8 cellular contexts compared by ENCODE assay signal in the genomic region with DNA sequence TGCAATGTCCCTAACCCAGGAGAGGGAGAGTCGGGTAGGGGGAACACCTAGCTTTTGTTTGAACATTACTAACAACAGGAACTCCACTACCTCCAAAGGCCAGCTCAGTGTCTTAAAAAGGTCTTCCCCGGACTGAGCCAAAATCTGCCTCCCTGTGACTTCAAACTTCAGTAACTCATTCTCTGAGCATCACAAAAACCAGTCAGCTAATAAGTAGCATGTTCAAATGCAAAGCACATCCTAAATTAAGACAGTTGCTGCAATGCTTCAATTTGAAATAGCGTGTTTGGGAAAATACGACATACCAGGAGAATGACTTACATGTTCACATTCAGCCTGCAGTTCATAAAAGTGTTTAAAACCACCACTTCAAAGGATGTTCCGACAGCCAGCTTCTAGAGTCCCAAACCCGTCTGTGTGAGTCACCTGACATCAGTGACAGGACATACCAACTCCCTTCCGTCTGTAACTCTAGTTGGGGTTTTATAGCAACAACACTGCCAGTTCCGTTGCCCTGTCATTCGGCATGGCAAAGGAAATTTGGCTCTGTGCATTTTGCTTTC. TPM values are rescaled to one million over a fixed set of nuclear protein-coding genes. Genes with fewer than 3 reads are reported as not detected.
DNase-seq lines count a peak whose midpoint lies in the region; ATAC-seq and TF ChIP-seq lines count a peak whose summit lies in the region.

No MANE protein-coding gene starts in this region.

- 61 to 65% (median 63%) methylated on average over 9 of the region's 9 CpGs for WGBS in adrenal gland, 4 donors
- whole genome bisulfite sequencing in thymus: 33% methylated on average over 9 of the region's 9 CpGs

- in situ Hi-C loops in G401 (cut with HindIII; ENCODE audit: low sequenced_read_pairs): no loop called here

- H3K27ac ChIP-seq in adrenal gland: peak overlapping the region in 2 of 5 donors; percentile 60 to 72
- peak overlapping the region; percentile 85 for H3K27ac ChIP-seq in thymus (ENCODE audit: low read depth)

- H3K4me3 ChIP-seq in adrenal gland: no peak overlapping the region
- peak overlapping the region; percentile 3 for H3K4me3 ChIP-seq in thymus (ENCODE audit: low read length)

- H3K9me3 ChIP-seq in adrenal gland (replicated peaks in 1 of 3) (no peaks in the 10 kb centered on the region), thymus (ENCODE audit: control insufficient read depth) (no peaks in the 10 kb centered on the region)

- intact Hi-C loops in adrenal gland (cut with DNase I): loop anchor here (10.0 kb wide), 2 partner anchors 255 to 385 kb away; no protein-coding TSS in a partner anchor

- H3K27me3 ChIP-seq in adrenal gland: no peaks in the 10 kb centered on the region
- no peaks in the 10 kb centered on the region for H3K27me3 ChIP-seq in thymus (ENCODE audit: control insufficient read depth, insufficient read depth)

- DNase-seq in stimulated activated CD4-positive, alpha-beta T cell treated with anti-CD3 and anti-CD28 coated beads, Interleukin-12 subunit alpha, Interleukin-12 subunit beta, amount 100 ng/mL, for 4 hours: peak; percentile 15
- DNase-seq in stimulated activated CD4-positive, alpha-beta T cell treated with anti-CD3 and anti-CD28 coated beads, Interleukin-2, amount 100 ng/mL, for 48 hours: no peak
- DNase-seq in adrenal gland: peak in 5 of 7 donors; percentile 12 to 60 (median 28)
- DNase-seq in left kidney (ENCODE audit: low read depth, low spot score): peak; percentile 71
- DNase-seq in DMS 273 treated with DMSO at 0.1 percent for 48 hours (lab: John Stamatoyannopoulos, UW): no peak
- DNase-seq in G401 (ENCODE audit: low spot score): no peak

- peaks cover 4 to 34% of the 10 kb centered on the region in 2 donors for H3K4me1 ChIP-seq in adrenal gland (replicated peaks in 1 of 2)
- H3K4me1 ChIP-seq in thymus (ENCODE audit: control insufficient read depth, insufficient read depth, low read length): peaks cover 34% of the 10 kb centered on the region

- TF ChIP-seq CTCF in adrenal gland (IDR thresholded peaks at IDR 0.05): no peak

- TF ChIP-seq POLR2A in adrenal gland (IDR thresholded peaks at IDR 0.05): no peak

- H3K36me3 ChIP-seq in adrenal gland (replicated peaks in 1 of 2): no peaks in the 10 kb centered on the region
- H3K36me3 ChIP-seq in thymus (ENCODE audit: control insufficient read depth, insufficient read depth): no peaks in the 10 kb centered on the region

- ATAC-seq in GM21723 (IDR thresholded peaks at IDR 0.05; ENCODE audit: unreplicated experiment): no peak

RNA-seq across cellular contexts. Expression of gene ZFP36L1, which starts 13.0 kb away (rescaled TPM):
- total RNA-seq in adrenal gland: 100 to 1,000 TPM in 7 of 8 donors, 10 to 100 TPM in 1; 95.2 to 332 (median 185) TPM
- polyA plus RNA-seq in adrenal gland (10 to 100 TPM; 38.0 to 69.8 (median 54.8) TPM), thymus (109 TPM)
- total RNA-seq in G401 (2014; rRNA removed; shearing (Covaris generic)): 7.8 and 28.6 TPM in 2 replicates

Comparison
In these comparisons a context has a peak if more than half of its experiments do, and no peak if none do; other contexts are left out.
1. DNase-seq: peak in stimulated activated CD4-positive, alpha-beta T cell treated with anti-CD3 and anti-CD28 coated beads, Interleukin-12 subunit alpha, Interleukin-12 subunit beta, amount 100 ng/mL, for 4 hours (single experiment), adrenal gland (5 of 7) and left kidney (single experiment); none in stimulated activated CD4-positive, alpha-beta T cell treated with anti-CD3 and anti-CD28 coated beads, Interleukin-2, amount 100 ng/mL, for 48 hours (0 of 2), DMS 273 treated with DMSO at 0.1 percent for 48 hours (single experiment) and G401 (single experiment).